Comparison of ENCODE assay signal across 19 cellular contexts in the genomic region with DNA sequence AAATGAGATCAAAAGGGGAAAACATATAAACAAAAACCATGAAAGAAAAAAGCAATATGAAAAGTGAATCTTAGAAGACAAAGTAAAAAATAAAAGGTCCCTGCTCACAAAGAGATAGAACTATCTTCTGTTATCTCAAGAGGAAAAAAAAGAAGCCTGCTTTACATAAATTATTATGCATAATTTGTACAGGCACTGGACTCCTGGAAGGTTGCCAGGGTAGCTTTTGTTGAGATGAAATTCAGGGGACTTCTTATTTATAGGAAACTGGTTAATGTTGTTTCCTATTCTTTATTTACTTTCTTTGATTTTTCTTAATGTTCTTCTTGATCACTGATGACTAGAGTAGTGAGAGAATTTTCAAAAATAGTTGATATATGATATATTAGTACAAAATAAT.
"Had no signal": no experiment of that assay in that cellular context is flagged by ENCODE, and none has a peak within 500 bp of the region (broad histone marks: within the 10 kb centered on the region; RNA-seq: fewer than 3 reads in every experiment).

No MANE protein-coding gene starts in this region.

- H3K4me3 ChIP-seq: esophagus squamous epithelium, thoracic aorta, upper lobe of right lung had no signal

- ATAC-seq: natural killer cell; stimulated activated effector memory CD8-positive, alpha-beta T cell treated with anti-CD3 and anti-CD28 coated beads, Interleukin-12 subunit alpha, Interleukin-12 subunit beta, amount 100 ng/mL, for 72 hours; upper lobe of right lung had no signal

- H3K4me1 ChIP-seq: esophagus squamous epithelium, upper lobe of right lung had no signal

- H3K27ac ChIP-seq: esophagus squamous epithelium, neutrophil, parathyroid adenoma, thoracic aorta, upper lobe of right lung had no signal

- DNase-seq: activated CD4-positive, alpha-beta T cell treated with anti-CD3 and anti-CD28 coated beads, Interleukin-2, amount 10 ng/mL, durations not matched to agents 7 days and 5 days; activated CD8-positive, alpha-beta memory T cell treated with anti-CD3 and anti-CD28 coated beads for 24 hours; anterior cingulate cortex; cortex of kidney; effector CD4-positive, alpha-beta T cell; esophagus squamous epithelium; foreskin fibroblast; glutamatergic neuron; kidney glomerular epithelial cell; mesenchymal stem cell; natural killer cell; stimulated activated CD4-positive, alpha-beta T cell treated with anti-CD3 and anti-CD28 coated beads, Interleukin-12 subunit alpha, Interleukin-12 subunit beta, amount 100 ng/mL, for 4 hours; stimulated activated CD4-positive, alpha-beta T cell treated with anti-CD3 and anti-CD28 coated beads, Interleukin-2, amount 100 ng/mL, for 24 hours; upper lobe of right lung had no signal

- FAIRE-seq: endothelial cell of umbilical vein had no signal

- H3K9me3 ChIP-seq: esophagus squamous epithelium, neutrophil, thoracic aorta, upper lobe of right lung had no signal

- H3K27me3 ChIP-seq: esophagus squamous epithelium, neutrophil, upper lobe of right lung had no signal
